In genomic region chr7:132654150-132654549, GRCh38 we compare ENCODE assay signal across 8 cellular contexts.
A peak's percentile ranks its signal among the peaks of the same experiment; 100 is the strongest.
DNase-seq lines count a peak whose midpoint lies in the region; ATAC-seq and TF ChIP-seq lines count a peak whose summit lies in the region.

No MANE protein-coding gene starts in this region.

- H3K9me3 Mint-ChIP-seq in activated naive CD8-positive, alpha-beta T cell (ENCODE audit: low read depth) = no peaks in the 10 kb centered on the region

- H3K27ac Mint-ChIP-seq in activated naive CD8-positive, alpha-beta T cell = no peak overlapping the region

- no peaks in the 10 kb centered on the region for H4K20me1 ChIP-seq in neural cell (ENCODE audit: insufficient read depth)

- H3K9ac ChIP-seq in neural cell (ENCODE audit: low read length) = no peak overlapping the region

- H3K4me1 Mint-ChIP-seq in activated naive CD8-positive, alpha-beta T cell (ENCODE audit: low read depth) = peaks cover 37% of the 10 kb centered on the region

- H3K4me3 Mint-ChIP-seq in activated naive CD8-positive, alpha-beta T cell = peak overlapping the region; percentile 59

- no peak overlapping the region for H2AFZ ChIP-seq in neural cell (ENCODE audit: low read depth, low read length)

- H3F3A ChIP-seq in neural cell (ENCODE audit: insufficient read depth, low read length, poor library complexity, severe bottlenecking) = no peaks in the 10 kb centered on the region

- H3K9me2 ChIP-seq in neural cell (ENCODE audit: insufficient read depth, low read length) = no peaks in the 10 kb centered on the region

- H3K27ac ChIP-seq in neural cell (ENCODE audit: low read length) = no peak overlapping the region

- H3K79me2 ChIP-seq in neural cell (replicated peaks; ENCODE audit: insufficient read depth, low read length) = no peaks in the 10 kb centered on the region

- no peak for TF ChIP-seq CTCF in neural cell (IDR thresholded peaks at IDR 0.05; ENCODE audit: poor library complexity, severe bottlenecking)

- no peaks in the 10 kb centered on the region for H3K27me3 ChIP-seq in neural cell (ENCODE audit: insufficient read depth, low read depth, low read length)

- TF ChIP-seq EP300 in neural cell (conservative IDR thresholded peaks at IDR 0.05; ENCODE audit: poor library complexity, severe bottlenecking) = no peak

- H3K27me3 Mint-ChIP-seq in activated naive CD8-positive, alpha-beta T cell = no peaks in the 10 kb centered on the region

- no peaks in the 10 kb centered on the region for H3K36me3 ChIP-seq in neural cell (ENCODE audit: insufficient read depth, low read length)

- peak; percentile 10 for TF ChIP-seq RAD21 in neural cell (conservative IDR thresholded peaks at IDR 0.05)

- ATAC-seq in GM19395 (IDR thresholded peaks at IDR 0.05; ENCODE audit: unreplicated experiment) = peak; percentile 68
- peak; percentile 73 for ATAC-seq in HG03442 (IDR thresholded peaks at IDR 0.05; ENCODE audit: unreplicated experiment)

- peak; percentile 27 for DNase-seq in ELR (ENCODE audit: low read depth)
- no peak for DNase-seq in dedifferentiated amniotic fluid mesenchymal stem cell (ENCODE audit: extremely low spot score)
- DNase-seq in pons (ENCODE audit: low spot score) = no peak
- no peak for DNase-seq in mesenteric fat pad (ENCODE audit: low spot score)

- H3K36me3 Mint-ChIP-seq in activated naive CD8-positive, alpha-beta T cell = no peaks in the 10 kb centered on the region

- no peak overlapping the region for H3K4me3 ChIP-seq in neural cell (ENCODE audit: low read length)

- H3K4me2 ChIP-seq in neural cell (ENCODE audit: low read length) = no peak overlapping the region

- no peaks in the 10 kb centered on the region for H3K9me3 ChIP-seq in neural cell (ENCODE audit: low read length)

TF ChIP-seq in neural cell, 6 proteins besides CTCF, POLR2A, EP300 and RAD21:
- TF ChIP-seq TAF1 (IDR thresholded peaks at IDR 0.05; ENCODE audit: low read depth) (no peak), SMC3 (conservative IDR thresholded peaks at IDR 0.05; ENCODE audit: poor library complexity) (no peak), EZH2 (IDR thresholded peaks at IDR 0.05; ENCODE audit: borderline replicate concordance, insufficient read depth, low read length, poor library complexity, severe bottlenecking) (no peak), MXI1 (conservative IDR thresholded peaks at IDR 0.05; ENCODE audit: poor library complexity, severe bottlenecking) (no peak)
